ENCODE assay signal across 8 cellular contexts in the genomic region with DNA sequence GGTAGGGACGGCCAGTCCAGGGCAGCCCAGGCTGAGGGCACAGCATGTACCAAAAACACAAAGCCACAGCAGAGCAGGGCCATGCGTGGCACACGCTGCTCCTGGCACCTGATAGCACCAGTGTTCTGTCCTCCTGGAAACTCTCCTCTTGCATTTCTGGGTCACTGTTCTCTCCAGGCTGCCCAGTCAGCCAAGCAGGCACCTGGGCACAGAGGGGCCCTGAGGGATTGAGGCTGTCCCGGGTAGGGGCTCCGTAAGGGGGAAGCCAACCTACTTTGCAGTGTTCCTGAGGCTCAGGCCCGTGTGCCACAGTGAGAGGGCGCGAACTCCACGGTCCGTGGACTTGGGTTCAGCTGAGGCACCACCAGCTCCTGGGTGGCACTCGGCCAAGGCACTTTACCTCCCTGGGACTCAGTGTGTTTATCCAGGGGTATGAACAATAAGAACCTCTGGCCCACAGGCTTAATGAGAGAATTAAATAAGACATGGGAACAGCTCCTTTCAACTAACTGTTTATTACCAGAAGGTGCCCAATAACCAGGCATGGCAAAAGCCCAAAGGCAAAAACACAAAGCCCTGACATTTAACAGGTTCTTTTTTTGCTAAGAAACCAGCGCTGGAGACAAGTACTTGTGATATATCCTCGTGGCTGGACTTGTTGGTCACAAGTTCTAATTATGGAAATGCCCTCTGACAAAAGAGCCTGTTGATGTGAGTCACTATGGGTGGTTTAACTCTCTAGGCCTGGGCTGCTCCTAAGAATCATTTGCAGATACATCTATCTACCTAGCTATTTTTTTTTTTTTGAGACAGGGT.
DNase-seq lines count a peak whose midpoint lies in the region; ATAC-seq, FAIRE-seq and TF ChIP-seq lines count a peak whose summit lies in the region.
"Not testable (repeated sequence)": the region's sequence is repeated elsewhere in the genome, so short reads cannot be mapped to it uniquely, and the experiment has no call there.

No MANE protein-coding gene starts in this region.

- WGBS in gastroesophageal sphincter (ENCODE audit: low coverage in 1 of 2), 2 donors, result 29 to 47% methylated on average over 3 to 5 of the region's 13 CpGs
- 74 to 75% methylated on average over 13 of the region's 13 CpGs for WGBS in lung, 2 donors

- H3K27ac ChIP-seq in gastroesophageal sphincter, result peak overlapping the region; percentile 54 to 84 (median 82)
- H3K27ac ChIP-seq in lung (ENCODE audit: low read depth in 1 of 2, low read length in 1 of 2), result peak overlapping the region; percentile 67 to 91
- peak overlapping the region in 17 of 21 experiments; percentile 17 to 83 (median 63) for H3K27ac ChIP-seq in skin epidermis

- not testable (repeated sequence) for H3K9me3 ChIP-seq in gastroesophageal sphincter; lung (ENCODE audit: control insufficient read depth in 2 of 2, insufficient read depth in 1 of 2, low read length in 1 of 2)

- peak; percentile 30 for TF ChIP-seq EP300 in gastroesophageal sphincter (IDR thresholded peaks at IDR 0.05)

- DNase-seq in AG20443 (ENCODE audit: low spot score) (peak; percentile 33), H54 (ENCODE audit: insufficient read length, low spot score) (peak; percentile 35), cerebellum (ENCODE audit: low spot score) (peak; percentile 56)
- peak; percentile 32 for DNase-seq in NK-92 treated with Interleukin-12 subunit alpha and Interleukin-12 subunit beta, amount 100 ng/mL, for 24 hours (lab: John Stamatoyannopoulos, UW)
- DNase-seq in activated CD8-positive, alpha-beta memory T cell treated with anti-CD3 and anti-CD28 coated beads for 24 hours, result peak; percentile 55
- not testable (repeated sequence) for DNase-seq in lung (ENCODE audit: low spot score)

- TF ChIP-seq CTCF in gastroesophageal sphincter (IDR thresholded peaks at IDR 0.05); lung (IDR thresholded peaks at IDR 0.05; ENCODE audit: control extremely low read depth, extremely low read depth): not testable (repeated sequence)

- peaks cover 0 to 58% (median 0%) of the 10 kb centered on the region in 3 donors for H3K4me1 ChIP-seq in gastroesophageal sphincter
- H3K4me1 ChIP-seq in lung (ENCODE audit: control insufficient read depth in 2 of 2, insufficient read depth in 2 of 2, low read length in 2 of 2), result not testable (repeated sequence)

- FAIRE-seq in H54 (lab: Jason Lieb, UNC), result not testable (repeated sequence)

- not testable (repeated sequence) for H3K4me3 ChIP-seq in gastroesophageal sphincter, lung, skin epidermis

- H3K27me3 ChIP-seq in gastroesophageal sphincter; lung (ENCODE audit: control insufficient read depth, insufficient read depth): not testable (repeated sequence)

- not testable (repeated sequence) for TF ChIP-seq POLR2A in H54 (IDR thresholded peaks at IDR 0.05; ENCODE audit: low read depth, low read length); gastroesophageal sphincter (IDR thresholded peaks at IDR 0.05)

- H3K36me3 ChIP-seq in gastroesophageal sphincter; lung (ENCODE audit: control insufficient read depth in 2 of 2, insufficient read depth in 2 of 2, low read length in 2 of 2): not testable (repeated sequence)

- ATAC-seq in gastroesophageal sphincter (peak; percentile 68), lung (ENCODE audit: insufficient read depth, low FRiP score) (peak; percentile 13)
